16 cellular contexts compared by ENCODE assay signal in genomic region chr1:53942149-53942957, GRCh38. TPM values are rescaled to one million over a fixed set of nuclear protein-coding genes. Genes with fewer than 3 reads are reported as not detected.
A peak's percentile ranks its signal among the peaks of the same experiment; 100 is the strongest.
DNase-seq lines count a peak whose midpoint lies in the region; ATAC-seq and TF ChIP-seq lines count a peak whose summit lies in the region.
"Had no signal": no experiment of that assay in that cellular context is flagged by ENCODE, and none has a peak within 500 bp of the region (broad histone marks: within the 10 kb centered on the region; RNA-seq: fewer than 3 reads in every experiment).

No MANE protein-coding gene starts in this region.

- no peak for DNase-seq in CD4-positive, alpha-beta T cell
- DNase-seq in DND-41 (no peak), SW480 (ENCODE audit: low spot score) (peak; percentile 28), endodermal cell (no peak), tibial artery (no peak), prostate gland (ENCODE audit: low spot score) (no peak)
- DNase-seq: MG63, NCI-H1930, retina had no signal

- H3K4me1 ChIP-seq in DND-41 (ENCODE audit: insufficient read depth, low read length) = peaks cover 46% of the 10 kb centered on the region
- H3K4me1 ChIP-seq in endodermal cell (ENCODE audit: control insufficient read depth, insufficient read depth, low read length) = peaks cover 6% of the 10 kb centered on the region
- H3K4me1 ChIP-seq in tibial artery = peaks cover 4 to 38% (median 21%) of the 10 kb centered on the region in 4 donors
- H3K4me1 ChIP-seq in prostate gland (replicated peaks) = peaks cover 4% of the 10 kb centered on the region

- H3K9ac ChIP-seq in DND-41 (ENCODE audit: low read depth, low read length) = no peak overlapping the region
- H3K9ac ChIP-seq in endodermal cell (ENCODE audit: extremely low read depth, low read length, poor library complexity, severe bottlenecking) = no peak overlapping the region
- H3K9ac ChIP-seq: neural progenitor cell had no signal

- no peak overlapping the region for H3K27ac ChIP-seq in CD4-positive, alpha-beta T cell (ENCODE audit: low read depth, low read length)
- H3K27ac ChIP-seq in DND-41 (ENCODE audit: low read length) = peak overlapping the region; percentile 3; the same call in 1 of the 2 replicates
- no peak overlapping the region for H3K27ac ChIP-seq in endodermal cell (ENCODE audit: low read depth, low read length)
- H3K27ac ChIP-seq in tibial artery = no peak overlapping the region
- H3K27ac ChIP-seq in prostate gland = no peak overlapping the region
- H3K27ac ChIP-seq: neural progenitor cell had no signal

- peak overlapping the region; percentile 98 for H3K4me2 ChIP-seq in DND-41 (ENCODE audit: insufficient read depth, low read length)
- H3K4me2 ChIP-seq: neural progenitor cell had no signal

- ATAC-seq in CD4-positive, alpha-beta T cell (ENCODE audit: poor library complexity) = no peak
- no peak for ATAC-seq in DND-41 (ENCODE audit: insufficient read depth, low read depth)
- ATAC-seq in GM18511 (IDR thresholded peaks at IDR 0.05; ENCODE audit: unreplicated experiment) = no peak

- H3K27ac Mint-ChIP-seq in CD4-positive, alpha-beta T cell = no peak overlapping the region
- no peak overlapping the region for H3K27ac Mint-ChIP-seq in endodermal cell
- H3K27ac Mint-ChIP-seq: neural progenitor cell had no signal

- TF ChIP-seq POLR2A in prostate gland (IDR thresholded peaks at IDR 0.05) = no peak

- H3K36me3 ChIP-seq in DND-41 (ENCODE audit: insufficient read depth, low read length) = peaks cover 23% of the 10 kb centered on the region
- H3K36me3 ChIP-seq in endodermal cell (ENCODE audit: control insufficient read depth, insufficient read depth, low read length) = peaks cover 24% of the 10 kb centered on the region
- H3K36me3 ChIP-seq in tibial artery = no peaks in the 10 kb centered on the region
- no peaks in the 10 kb centered on the region for H3K36me3 ChIP-seq in prostate gland

- H3K36me3 Mint-ChIP-seq in CD4-positive, alpha-beta T cell (ENCODE audit: low read depth) = peaks cover 29% of the 10 kb centered on the region
- H3K36me3 Mint-ChIP-seq in endodermal cell (ENCODE audit: low read depth) = peaks cover 13% of the 10 kb centered on the region

- H3K4me1 Mint-ChIP-seq in CD4-positive, alpha-beta T cell (ENCODE audit: low read depth) = peaks cover 60% of the 10 kb centered on the region
- H3K4me1 Mint-ChIP-seq in endodermal cell = peaks cover 13% of the 10 kb centered on the region

- peak overlapping the region; percentile 83 for H3K4me3 Mint-ChIP-seq in CD4-positive, alpha-beta T cell
- no peak overlapping the region for H3K4me3 Mint-ChIP-seq in endodermal cell
- H3K4me3 Mint-ChIP-seq: memory B cell had no signal

- POLR2A ChIA-PET in CD4-positive, alpha-beta T cell (lab: Charles Lee) = interaction anchor here (1.0 to 1.7 kb wide), 2 partner anchors 23 to 111 kb away, joined by 3 read pairs; partner anchors contain the start of genes TCEANC2 and TMEM59

- H3K9me3 Mint-ChIP-seq in CD4-positive, alpha-beta T cell = no peaks in the 10 kb centered on the region
- no peaks in the 10 kb centered on the region for H3K9me3 Mint-ChIP-seq in endodermal cell
- H3K9me3 Mint-ChIP-seq: memory B cell, neural progenitor cell had no signal

- 88% methylated on average over 7 of the region's 7 CpGs; no CpG with 5 or more reads in 1 of the 2 experiments for WGBS in endodermal cell (ENCODE audit: insufficient coverage in 1 of 2, insufficient read length in 1 of 2), 2 experiments
- WGBS in prostate gland = 83% methylated on average over 7 of the region's 7 CpGs

- intact Hi-C loops in CD4-positive, alpha-beta T cell (cut with DNase I, micrococcal nuclease) = loop anchor here in 1 of 2 experiments (10.0 kb wide), 3 partner anchors 772 to 1888 kb away; partner anchors contain the start of genes BTF3L4, CC2D1B, TTC4 and TXNDC12
- intact Hi-C loops in tibial artery (cut with DNase I; ENCODE audit: low total_unique reads) (no loop called here), prostate gland (cut with DNase I) (no loop called here)

- no peak overlapping the region for H2AFZ ChIP-seq in DND-41 (ENCODE audit: low read depth, low read length)
- H2AFZ ChIP-seq: neural progenitor cell had no signal

- H3K79me2 ChIP-seq in DND-41 (ENCODE audit: insufficient read depth, low read length) = peaks cover 82% of the 10 kb centered on the region

- no peak for TF ChIP-seq CTCF in CD4-positive, alpha-beta T cell (IDR thresholded peaks at IDR 0.05)
- TF ChIP-seq CTCF in DND-41 (IDR thresholded peaks at IDR 0.05; ENCODE audit: borderline replicate concordance, extremely low read depth, low read length, poor library complexity, severe bottlenecking) (no peak), endodermal cell (conservative IDR thresholded peaks at IDR 0.05) (no peak), tibial artery (IDR thresholded peaks at IDR 0.05) (no peak), prostate gland (IDR thresholded peaks at IDR 0.05) (no peak)

- CTCF ChIA-PET in CD4-positive, alpha-beta T cell (lab: Charles Lee) = interaction anchor here (1.0 kb wide), 1 partner anchor 81 kb away, joined by 4 read pairs; no protein-coding TSS in a partner anchor

- H3K27me3 ChIP-seq in CD4-positive, alpha-beta T cell (ENCODE audit: control insufficient read depth, insufficient read depth, low read length) = no peaks in the 10 kb centered on the region
- H3K27me3 ChIP-seq in DND-41 (ENCODE audit: insufficient read depth, low read length, poor library complexity) (no peaks in the 10 kb centered on the region), endodermal cell (ENCODE audit: control insufficient read depth, insufficient read depth, low read length, poor library complexity, severe bottlenecking) (no peaks in the 10 kb centered on the region), tibial artery (no peaks in the 10 kb centered on the region), prostate gland (replicated peaks; ENCODE audit: insufficient read depth) (no peaks in the 10 kb centered on the region)
- H3K27me3 ChIP-seq: MG63, neural progenitor cell had no signal

- H3K27me3 Mint-ChIP-seq in CD4-positive, alpha-beta T cell = no peaks in the 10 kb centered on the region
- no peaks in the 10 kb centered on the region for H3K27me3 Mint-ChIP-seq in endodermal cell (ENCODE audit: insufficient read depth)
- H3K27me3 Mint-ChIP-seq: memory B cell had no signal

- no peaks in the 10 kb centered on the region for H3K9me3 ChIP-seq in CD4-positive, alpha-beta T cell (ENCODE audit: control insufficient read depth, low read length)
- H3K9me3 ChIP-seq in DND-41 (ENCODE audit: insufficient read depth, low read length, severe bottlenecking) (no peaks in the 10 kb centered on the region), endodermal cell (ENCODE audit: control insufficient read depth, low read length) (no peaks in the 10 kb centered on the region), tibial artery (no peaks in the 10 kb centered on the region), prostate gland (no peaks in the 10 kb centered on the region)
- H3K9me3 ChIP-seq: MG63 had no signal

- H3K4me3 ChIP-seq in DND-41 (ENCODE audit: low read depth in 1 of 2, low read length in 2 of 2) (no peak overlapping the region), endodermal cell (ENCODE audit: low read length) (peak overlapping the region; percentile 36), tibial artery (no peak overlapping the region), prostate gland (no peak overlapping the region)
- H3K4me3 ChIP-seq: MG63, neural progenitor cell had no signal

- peaks cover 4% of the 10 kb centered on the region; the same call in 1 of the 2 replicates for H4K20me1 ChIP-seq in DND-41 (ENCODE audit: insufficient read depth, low read length)

RNA-seq across cellular contexts. Expression of gene IFT25, which starts 3.1 kb away (rescaled TPM):
- total RNA-seq in CD4-positive, alpha-beta T cell = 10 to 100 TPM; 12.7 to 13.9 TPM
- total RNA-seq in endodermal cell (10 to 100 TPM; 34.8 to 56.7 TPM), prostate gland (10 to 100 TPM; 13.7 to 18.9 TPM)
- 52.3 TPM for polyA plus RNA-seq in endodermal cell (2013, experiment 1 of 2)
- polyA plus RNA-seq in endodermal cell (2013, experiment 2 of 2) = 50.7 TPM

RNA-seq across cellular contexts. Expression of gene LRRC42, which starts 3.8 kb away (rescaled TPM):
- 1 to 10 TPM; 3.9 to 5.0 TPM for total RNA-seq in CD4-positive, alpha-beta T cell
- total RNA-seq in endodermal cell = 10 to 100 TPM; 46.0 to 55.1 TPM
- 62.3 TPM for polyA plus RNA-seq in endodermal cell (2013, experiment 1 of 2)
- polyA plus RNA-seq in endodermal cell (2013, experiment 2 of 2) = 59.9 TPM
- total RNA-seq in prostate gland = 10 to 100 TPM; 21.1 to 31.8 TPM

RNA-seq across cellular contexts. Expression of gene DIO1, which starts 48.4 kb away (rescaled TPM):
- total RNA-seq in CD4-positive, alpha-beta T cell = not detected
- total RNA-seq in endodermal cell (not detected), prostate gland (under 1 TPM in 1 of 2 donors, not detected in 1; 0.23 TPM)
- not detected for polyA plus RNA-seq in endodermal cell (2013, experiment 1 of 2)
- polyA plus RNA-seq in endodermal cell (2013, experiment 2 of 2) = not detected
- total RNA-seq: activated CD8-positive, alpha-beta memory T cell treated with anti-CD3 and anti-CD28 coated beads for 36 hours; epithelial cell of proximal tubule; NCI-H460 had no signal
- polyA plus RNA-seq: BJ had no signal

RNA-seq across cellular contexts. Expression of gene YIPF1, which starts 52.8 kb away (rescaled TPM):
- total RNA-seq in CD4-positive, alpha-beta T cell = 1 to 10 TPM; 4.3 to 5.5 TPM
- total RNA-seq in endodermal cell (10 to 100 TPM; 32.7 to 32.8 TPM), prostate gland (100 to 1,000 TPM in 1 of 2 donors, 10 to 100 TPM in 1; 40.0 to 105 TPM)
- 33.6 TPM for polyA plus RNA-seq in endodermal cell (2013, experiment 1 of 2)
- 29.1 TPM for polyA plus RNA-seq in endodermal cell (2013, experiment 2 of 2)
